In the genomic region with DNA sequence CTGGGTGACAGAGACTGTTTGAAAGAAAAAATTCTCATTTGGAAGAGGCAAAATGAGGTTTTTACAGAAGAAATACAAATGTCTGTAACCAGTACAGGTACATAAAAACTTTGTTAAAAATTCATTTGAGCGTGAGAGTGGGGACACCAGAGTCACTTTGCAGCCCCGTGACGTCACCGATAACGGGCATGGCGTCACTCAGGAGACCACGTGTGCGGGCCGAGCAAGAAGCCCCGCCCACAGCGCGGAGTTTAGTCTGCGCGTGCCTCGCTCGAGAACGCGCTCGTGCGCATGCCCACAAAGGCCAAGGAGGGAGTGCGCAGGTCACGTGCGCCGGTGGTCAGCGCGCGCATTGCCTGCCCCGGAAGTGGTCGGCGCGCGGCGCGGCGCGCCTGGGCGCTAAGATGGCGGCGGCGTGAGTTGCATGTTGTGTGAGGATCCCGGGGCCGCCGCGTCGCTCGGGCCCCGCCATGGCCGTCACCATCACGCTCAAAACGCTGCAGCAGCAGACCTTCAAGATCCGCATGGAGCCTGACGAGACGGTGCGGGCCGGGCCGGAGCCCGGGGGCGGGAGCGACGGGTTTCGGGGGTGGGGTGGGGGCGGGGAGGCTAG, we compare ENCODE assay signal across 1 cellular context.
TF ChIP-seq lines count a peak whose summit lies in the region.

A gene (plus strand): TSS at position 384 of the 613 bp plus-strand sequence. CDS start 87 bp downstream, at position 471.

TF ChIP-seq in HepG2, 621 proteins besides CTCF, POLR2A, EP300 and RAD21 (continued from another document and continues in another):
- TF ChIP-seq, protein P1, sequence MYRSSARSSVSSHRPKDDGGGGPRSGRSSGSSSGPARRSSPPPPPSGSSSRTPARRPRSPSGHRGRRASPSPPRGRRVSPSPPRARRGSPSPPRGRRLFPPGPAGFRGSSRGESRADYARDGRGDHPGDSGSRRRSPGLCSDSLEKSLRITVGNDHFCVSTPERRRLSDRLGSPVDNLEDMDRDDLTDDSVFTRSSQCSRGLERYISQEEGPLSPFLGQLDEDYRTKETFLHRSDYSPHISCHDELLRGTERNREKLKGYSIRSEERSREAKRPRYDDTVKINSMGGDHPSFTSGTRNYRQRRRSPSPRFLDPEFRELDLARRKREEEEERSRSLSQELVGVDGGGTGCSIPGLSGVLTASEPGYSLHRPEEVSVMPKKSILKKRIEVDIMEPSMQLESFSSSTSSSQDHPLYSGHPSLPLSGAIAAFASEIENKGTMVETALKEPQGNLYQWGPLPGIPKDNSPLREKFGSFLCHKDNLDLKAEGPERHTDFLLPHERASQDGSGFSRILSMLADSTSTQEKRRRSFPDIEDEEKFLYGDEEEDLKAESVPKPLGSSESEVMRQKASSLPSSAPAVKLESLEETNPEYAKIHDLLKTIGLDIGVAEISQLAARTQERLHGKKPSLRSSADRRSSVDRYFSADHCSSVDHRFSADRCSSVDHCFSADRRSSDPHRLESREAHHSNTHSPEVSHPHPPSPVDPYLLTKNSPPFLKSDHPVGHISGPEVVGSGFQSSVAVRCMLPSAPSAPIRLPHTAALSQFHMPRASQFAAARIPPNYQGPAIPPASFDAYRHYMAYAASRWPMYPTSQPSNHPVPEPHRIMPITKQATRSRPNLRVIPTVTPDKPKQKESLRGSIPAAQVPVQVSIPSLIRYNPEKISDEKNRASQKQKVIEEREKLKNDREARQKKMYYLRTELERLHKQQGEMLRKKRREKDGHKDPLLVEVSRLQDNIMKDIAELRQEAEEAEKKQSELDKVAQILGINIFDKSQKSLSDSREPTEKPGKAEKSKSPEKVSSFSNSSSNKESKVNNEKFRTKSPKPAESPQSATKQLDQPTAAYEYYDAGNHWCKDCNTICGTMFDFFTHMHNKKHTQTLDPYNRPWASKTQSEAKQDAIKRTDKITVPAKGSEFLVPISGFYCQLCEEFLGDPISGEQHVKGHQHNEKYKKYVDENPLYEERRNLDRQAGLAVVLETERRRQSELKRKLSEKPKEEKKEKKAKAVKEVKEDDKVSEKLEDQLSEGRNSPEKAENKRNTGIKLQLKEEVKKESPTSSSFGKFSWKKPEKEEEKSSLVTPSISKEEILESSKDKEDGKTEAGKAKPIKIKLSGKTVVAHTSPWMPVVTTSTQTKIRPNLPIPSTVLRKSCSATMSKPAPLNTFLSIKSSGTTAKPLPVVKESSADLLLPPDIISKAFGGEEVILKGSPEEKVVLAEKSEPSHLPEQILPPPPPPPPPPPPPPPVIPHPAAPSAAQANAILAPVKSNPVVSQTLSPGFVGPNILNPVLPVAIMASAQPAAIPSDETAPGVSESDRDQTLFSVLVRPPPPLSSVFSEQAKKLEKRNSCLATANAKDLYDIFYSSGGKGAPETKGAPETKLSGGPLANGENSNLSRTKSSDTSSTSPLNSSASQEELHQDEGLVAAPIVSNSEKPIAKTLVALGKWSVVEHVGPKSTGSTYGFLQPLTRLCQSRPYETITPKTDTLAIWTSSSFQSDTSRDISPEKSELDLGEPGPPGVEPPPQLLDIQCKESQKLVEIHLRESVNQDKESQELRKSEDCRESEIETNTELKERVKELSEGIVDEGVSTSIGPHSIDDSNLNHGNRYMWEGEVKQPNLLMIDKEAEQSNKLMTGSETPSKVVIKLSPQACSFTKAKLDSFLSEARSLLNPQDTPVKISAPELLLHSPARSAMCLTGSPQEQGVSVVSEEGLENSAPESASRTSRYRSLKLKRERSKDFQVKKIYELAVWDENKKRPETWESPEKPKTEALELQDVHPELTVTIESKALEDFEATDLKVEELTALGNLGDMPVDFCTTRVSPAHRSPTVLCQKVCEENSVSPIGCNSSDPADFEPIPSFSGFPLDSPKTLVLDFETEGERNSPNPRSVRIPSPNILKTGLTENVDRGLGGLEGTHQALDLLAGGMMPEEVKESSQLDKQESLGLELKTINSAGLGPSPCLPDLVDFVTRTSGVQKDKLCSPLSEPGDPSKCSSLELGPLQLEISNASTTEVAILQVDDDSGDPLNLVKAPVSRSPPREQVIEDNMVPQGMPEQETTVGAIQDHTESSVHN (CRISPR knock-in tag; IDR thresholded peaks at IDR 0.05), result peak; percentile 62; the same call in 1 of the 2 replicates
- TF ChIP-seq ZNF629 (CRISPR knock-in tag; conservative IDR thresholded peaks at IDR 0.05), result 0 out of 2 replicates have a peak, but pooled peaks have one; percentile 27
- TF ChIP-seq, protein P2, sequence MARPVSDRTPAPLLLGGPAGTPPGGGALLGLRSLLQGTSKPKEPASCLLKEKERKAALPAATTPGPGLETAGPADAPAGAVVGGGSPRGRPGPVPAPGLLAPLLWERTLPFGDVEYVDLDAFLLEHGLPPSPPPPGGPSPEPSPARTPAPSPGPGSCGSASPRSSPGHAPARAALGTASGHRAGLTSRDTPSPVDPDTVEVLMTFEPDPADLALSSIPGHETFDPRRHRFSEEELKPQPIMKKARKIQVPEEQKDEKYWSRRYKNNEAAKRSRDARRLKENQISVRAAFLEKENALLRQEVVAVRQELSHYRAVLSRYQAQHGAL (CRISPR knock-in tag; IDR thresholded peaks at IDR 0.05; ENCODE audit: not compliant biosample characterization), result no peak
- TF ChIP-seq ZFP36L2 (CRISPR knock-in tag; IDR thresholded peaks at IDR 0.05), result no peak
- no peak for TF ChIP-seq ARID2 (CRISPR knock-in tag; IDR thresholded peaks at IDR 0.05; ENCODE audit: borderline replicate concordance)
- peak; percentile 67 for TF ChIP-seq TEAD3 (CRISPR knock-in tag; optimal IDR thresholded peaks at IDR 0.05; ENCODE audit: borderline replicate concordance)
- TF ChIP-seq, protein P3, sequence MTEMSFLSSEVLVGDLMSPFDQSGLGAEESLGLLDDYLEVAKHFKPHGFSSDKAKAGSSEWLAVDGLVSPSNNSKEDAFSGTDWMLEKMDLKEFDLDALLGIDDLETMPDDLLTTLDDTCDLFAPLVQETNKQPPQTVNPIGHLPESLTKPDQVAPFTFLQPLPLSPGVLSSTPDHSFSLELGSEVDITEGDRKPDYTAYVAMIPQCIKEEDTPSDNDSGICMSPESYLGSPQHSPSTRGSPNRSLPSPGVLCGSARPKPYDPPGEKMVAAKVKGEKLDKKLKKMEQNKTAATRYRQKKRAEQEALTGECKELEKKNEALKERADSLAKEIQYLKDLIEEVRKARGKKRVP (CRISPR knock-in tag; IDR thresholded peaks at IDR 0.05), result no peak
- peak; percentile 100 for TF ChIP-seq ZNF441 (CRISPR knock-in tag; IDR thresholded peaks at IDR 0.05; ENCODE audit: borderline replicate concordance)
- TF ChIP-seq, protein P4, sequence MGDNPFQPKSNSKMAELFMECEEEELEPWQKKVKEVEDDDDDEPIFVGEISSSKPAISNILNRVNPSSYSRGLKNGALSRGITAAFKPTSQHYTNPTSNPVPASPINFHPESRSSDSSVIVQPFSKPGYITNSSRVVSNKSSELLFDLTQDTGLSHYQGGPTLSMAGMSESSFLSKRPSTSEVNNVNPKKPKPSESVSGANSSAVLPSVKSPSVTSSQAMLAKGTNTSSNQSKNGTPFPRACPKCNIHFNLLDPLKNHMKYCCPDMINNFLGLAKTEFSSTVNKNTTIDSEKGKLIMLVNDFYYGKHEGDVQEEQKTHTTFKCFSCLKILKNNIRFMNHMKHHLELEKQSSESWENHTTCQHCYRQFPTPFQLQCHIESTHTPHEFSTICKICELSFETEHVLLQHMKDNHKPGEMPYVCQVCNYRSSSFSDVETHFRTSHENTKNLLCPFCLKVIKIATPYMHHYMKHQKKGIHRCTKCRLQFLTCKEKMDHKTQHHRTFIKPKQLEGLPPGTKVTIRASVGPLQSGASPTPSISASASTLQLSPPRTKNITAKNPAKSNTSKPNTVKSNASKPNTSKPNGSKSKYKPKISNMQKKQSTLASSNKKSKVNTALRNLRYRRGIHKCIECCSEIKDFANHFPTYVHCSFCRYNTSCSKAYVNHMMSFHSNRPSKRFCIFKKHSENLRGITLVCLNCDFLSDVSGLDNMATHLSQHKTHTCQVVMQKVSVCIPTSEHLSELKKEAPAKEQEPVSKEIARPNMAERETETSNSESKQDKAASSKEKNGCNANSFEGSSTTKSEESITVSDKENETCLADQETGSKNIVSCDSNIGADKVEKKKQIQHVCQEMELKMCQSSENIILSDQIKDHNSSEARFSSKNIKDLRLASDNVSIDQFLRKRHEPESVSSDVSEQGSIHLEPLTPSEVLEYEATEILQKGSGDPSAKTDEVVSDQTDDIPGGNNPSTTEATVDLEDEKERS (CRISPR knock-in tag; IDR thresholded peaks at IDR 0.05), result no peak; the same call in 1 of the 2 replicates
- TF ChIP-seq ZC3H4 (CRISPR knock-in tag; IDR thresholded peaks at IDR 0.05; ENCODE audit: borderline replicate concordance), result peak; percentile 82
- no peak for TF ChIP-seq HHEX (CRISPR knock-in tag; IDR thresholded peaks at IDR 0.05)
- TF ChIP-seq DNMT3B (CRISPR knock-in tag; conservative IDR thresholded peaks at IDR 0.05), result no peak
- TF ChIP-seq, protein P5, sequence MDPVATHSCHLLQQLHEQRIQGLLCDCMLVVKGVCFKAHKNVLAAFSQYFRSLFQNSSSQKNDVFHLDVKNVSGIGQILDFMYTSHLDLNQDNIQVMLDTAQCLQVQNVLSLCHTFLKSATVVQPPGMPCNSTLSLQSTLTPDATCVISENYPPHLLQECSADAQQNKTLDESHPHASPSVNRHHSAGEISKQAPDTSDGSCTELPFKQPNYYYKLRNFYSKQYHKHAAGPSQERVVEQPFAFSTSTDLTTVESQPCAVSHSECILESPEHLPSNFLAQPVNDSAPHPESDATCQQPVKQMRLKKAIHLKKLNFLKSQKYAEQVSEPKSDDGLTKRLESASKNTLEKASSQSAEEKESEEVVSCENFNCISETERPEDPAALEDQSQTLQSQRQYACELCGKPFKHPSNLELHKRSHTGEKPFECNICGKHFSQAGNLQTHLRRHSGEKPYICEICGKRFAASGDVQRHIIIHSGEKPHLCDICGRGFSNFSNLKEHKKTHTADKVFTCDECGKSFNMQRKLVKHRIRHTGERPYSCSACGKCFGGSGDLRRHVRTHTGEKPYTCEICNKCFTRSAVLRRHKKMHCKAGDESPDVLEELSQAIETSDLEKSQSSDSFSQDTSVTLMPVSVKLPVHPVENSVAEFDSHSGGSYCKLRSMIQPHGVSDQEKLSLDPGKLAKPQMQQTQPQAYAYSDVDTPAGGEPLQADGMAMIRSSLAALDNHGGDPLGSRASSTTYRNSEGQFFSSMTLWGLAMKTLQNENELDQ (CRISPR knock-in tag; IDR thresholded peaks at IDR 0.05; ENCODE audit: borderline replicate concordance), result no peak
- TF ChIP-seq HOXA3 (CRISPR knock-in tag; IDR thresholded peaks at IDR 0.05), result peak; percentile 100
- TF ChIP-seq HDAC1 (CRISPR knock-in tag; IDR thresholded peaks at IDR 0.05), result peak; percentile 96
- TF ChIP-seq PAF1 (CRISPR knock-in tag; IDR thresholded peaks at IDR 0.05), result no peak
- TF ChIP-seq, protein P6, sequence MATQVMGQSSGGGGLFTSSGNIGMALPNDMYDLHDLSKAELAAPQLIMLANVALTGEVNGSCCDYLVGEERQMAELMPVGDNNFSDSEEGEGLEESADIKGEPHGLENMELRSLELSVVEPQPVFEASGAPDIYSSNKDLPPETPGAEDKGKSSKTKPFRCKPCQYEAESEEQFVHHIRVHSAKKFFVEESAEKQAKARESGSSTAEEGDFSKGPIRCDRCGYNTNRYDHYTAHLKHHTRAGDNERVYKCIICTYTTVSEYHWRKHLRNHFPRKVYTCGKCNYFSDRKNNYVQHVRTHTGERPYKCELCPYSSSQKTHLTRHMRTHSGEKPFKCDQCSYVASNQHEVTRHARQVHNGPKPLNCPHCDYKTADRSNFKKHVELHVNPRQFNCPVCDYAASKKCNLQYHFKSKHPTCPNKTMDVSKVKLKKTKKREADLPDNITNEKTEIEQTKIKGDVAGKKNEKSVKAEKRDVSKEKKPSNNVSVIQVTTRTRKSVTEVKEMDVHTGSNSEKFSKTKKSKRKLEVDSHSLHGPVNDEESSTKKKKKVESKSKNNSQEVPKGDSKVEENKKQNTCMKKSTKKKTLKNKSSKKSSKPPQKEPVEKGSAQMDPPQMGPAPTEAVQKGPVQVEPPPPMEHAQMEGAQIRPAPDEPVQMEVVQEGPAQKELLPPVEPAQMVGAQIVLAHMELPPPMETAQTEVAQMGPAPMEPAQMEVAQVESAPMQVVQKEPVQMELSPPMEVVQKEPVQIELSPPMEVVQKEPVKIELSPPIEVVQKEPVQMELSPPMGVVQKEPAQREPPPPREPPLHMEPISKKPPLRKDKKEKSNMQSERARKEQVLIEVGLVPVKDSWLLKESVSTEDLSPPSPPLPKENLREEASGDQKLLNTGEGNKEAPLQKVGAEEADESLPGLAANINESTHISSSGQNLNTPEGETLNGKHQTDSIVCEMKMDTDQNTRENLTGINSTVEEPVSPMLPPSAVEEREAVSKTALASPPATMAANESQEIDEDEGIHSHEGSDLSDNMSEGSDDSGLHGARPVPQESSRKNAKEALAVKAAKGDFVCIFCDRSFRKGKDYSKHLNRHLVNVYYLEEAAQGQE (IDR thresholded peaks at IDR 0.05; ENCODE audit: borderline replicate concordance in 1 of 2, low read depth in 1 of 2, low read length in 2 of 2), result peak in 1 of 2 experiments; percentile 71; a peak in 1 of 4 replicates
- no peak for TF ChIP-seq ZNF577 (CRISPR knock-in tag; IDR thresholded peaks at IDR 0.05; ENCODE audit: borderline replicate concordance, low read depth)
- peak; percentile 90 for TF ChIP-seq PHF8 (CRISPR knock-in tag; IDR thresholded peaks at IDR 0.05)
- 0 out of 2 replicates have a peak, but pooled peaks have one; percentile 81 for TF ChIP-seq ZNF557 (CRISPR knock-in tag; IDR thresholded peaks at IDR 0.05)
- peak; percentile 45; the same call in 1 of the 2 replicates for TF ChIP-seq JUN (CRISPR knock-in tag; IDR thresholded peaks at IDR 0.05)
- TF ChIP-seq NFKBIZ (CRISPR knock-in tag; IDR thresholded peaks at IDR 0.05), result no peak; the same call in 1 of the 2 replicates
- TF ChIP-seq NR3C1 (CRISPR knock-in tag; IDR thresholded peaks at IDR 0.05), result no peak
- 0 out of 2 replicates have a peak, but pooled peaks have one; percentile 69 for TF ChIP-seq ZNF546 (CRISPR knock-in tag; conservative IDR thresholded peaks at IDR 0.05)
- TF ChIP-seq, protein P7, sequence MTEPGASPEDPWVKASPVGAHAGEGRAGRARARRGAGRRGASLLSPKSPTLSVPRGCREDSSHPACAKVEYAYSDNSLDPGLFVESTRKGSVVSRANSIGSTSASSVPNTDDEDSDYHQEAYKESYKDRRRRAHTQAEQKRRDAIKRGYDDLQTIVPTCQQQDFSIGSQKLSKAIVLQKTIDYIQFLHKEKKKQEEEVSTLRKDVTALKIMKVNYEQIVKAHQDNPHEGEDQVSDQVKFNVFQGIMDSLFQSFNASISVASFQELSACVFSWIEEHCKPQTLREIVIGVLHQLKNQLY (CRISPR knock-in tag; IDR thresholded peaks at IDR 0.05), result peak; percentile 85
- TF ChIP-seq KDM5A (IDR thresholded peaks at IDR 0.05; ENCODE audit: borderline replicate concordance, low read length), result peak; percentile 74; the same call in 1 of the 2 replicates
- 0 out of 2 replicates have a peak, but pooled peaks have one; percentile 43 for TF ChIP-seq ZNF180 (CRISPR knock-in tag; IDR thresholded peaks at IDR 0.05; ENCODE audit: borderline replicate concordance, low read depth)
- TF ChIP-seq ZNF891 (CRISPR knock-in tag; IDR thresholded peaks at IDR 0.05), result no peak; the same call in 1 of the 2 replicates
- peak; percentile 71; the same call in 1 of the 2 replicates for TF ChIP-seq ZNF605 (CRISPR knock-in tag; IDR thresholded peaks at IDR 0.05)
- TF ChIP-seq ZNF326 (CRISPR knock-in tag; IDR thresholded peaks at IDR 0.05; ENCODE audit: borderline replicate concordance), result peak; percentile 98
- no peak for TF ChIP-seq EED (CRISPR knock-in tag; IDR thresholded peaks at IDR 0.05)
- 0 out of 2 replicates have a peak, but pooled peaks have one; percentile 46 for TF ChIP-seq ZNF510 (CRISPR knock-in tag; IDR thresholded peaks at IDR 0.05; ENCODE audit: low read depth)
- peak; percentile 95 for TF ChIP-seq ZFP82 (CRISPR knock-in tag; IDR thresholded peaks at IDR 0.05; ENCODE audit: borderline replicate concordance)
- TF ChIP-seq GTF2F1 (IDR thresholded peaks at IDR 0.05; ENCODE audit: low read length), result 0 out of 2 replicates have a peak, but pooled peaks have one; percentile 63
- peak; percentile 89 for TF ChIP-seq ELF1 (CRISPR knock-in tag; IDR thresholded peaks at IDR 0.05)
- 0 out of 4 replicates have a peak, but pooled peaks of 1 of the 2 experiments have one; percentile 45 for TF ChIP-seq NR2F1 (CRISPR knock-in tag; IDR thresholded peaks at IDR 0.05)
- no peak for TF ChIP-seq ESRRA (CRISPR knock-in tag; IDR thresholded peaks at IDR 0.05; ENCODE audit: low read depth)
